In genomic region chr5:10248378-10249260, GRCh38 we compare ENCODE assay signal across 8 cellular contexts. TPM values are rescaled to one million over a fixed set of nuclear protein-coding genes. Genes with fewer than 3 reads are reported as not detected.
A peak's percentile ranks its signal among the peaks of the same experiment; 100 is the strongest.
DNase-seq lines count a peak whose midpoint lies in the region; ATAC-seq and TF ChIP-seq lines count a peak whose summit lies in the region.

No MANE protein-coding gene starts in this region.

- no peaks in the 10 kb centered on the region for H3K36me3 ChIP-seq in transverse colon

- 48 to 89% methylated on average over 9 to 29 of the region's 29 CpGs for WGBS in transverse colon (ENCODE audit: low coverage in 1 of 2), 2 donors

- in situ Hi-C loops in transverse colon (cut with MboI; ENCODE audit: low pct_ligation_motif_present in 1 of 4, low pct_unique_long_range_greater_than_20kb in 1 of 4, low sequenced_read_pairs in 3 of 4) = no loop called here

- H3K27ac Mint-ChIP-seq in stimulated activated naive CD8-positive, alpha-beta T cell treated with anti-CD3 and anti-CD28 coated beads, Interleukin-15, Interleukin-2, amounts not matched to agents 100 ng/mL and 50 ng/mL, for 24 hours = peak overlapping the region; percentile 100
- H3K27ac Mint-ChIP-seq in activated naive CD8-positive, alpha-beta T cell treated with anti-CD3 and anti-CD28 coated beads, Interleukin-2, amount 50 U/mL, for 24 hours = peak overlapping the region; percentile 98

- H3K27me3 ChIP-seq in transverse colon = no peaks in the 10 kb centered on the region

- peaks cover 37% of the 10 kb centered on the region for H3K36me3 Mint-ChIP-seq in stimulated activated naive CD8-positive, alpha-beta T cell treated with anti-CD3 and anti-CD28 coated beads, Interleukin-15, Interleukin-2, amounts not matched to agents 100 ng/mL and 50 ng/mL, for 24 hours (ENCODE audit: low read depth)
- H3K36me3 Mint-ChIP-seq in activated naive CD8-positive, alpha-beta T cell treated with anti-CD3 and anti-CD28 coated beads, Interleukin-2, amount 50 U/mL, for 24 hours (ENCODE audit: low read depth) = peaks cover 33% of the 10 kb centered on the region

- intact Hi-C loops in transverse colon (cut with DNase I; ENCODE audit: low total_unique reads) = no loop called here

- DNase-seq in stimulated activated naive CD8-positive, alpha-beta T cell treated with anti-CD3 and anti-CD28 coated beads, Interleukin-15, Interleukin-2, amounts not matched to agents 100 U/mL and 50 U/mL, for 24 hours = no peak
- no peak for DNase-seq in activated naive CD8-positive, alpha-beta T cell treated with anti-CD3 and anti-CD28 coated beads, Interleukin-2, amount 50 U/mL, for 24 hours
- DNase-seq in left kidney (ENCODE audit: low read depth, low spot score) = peak; percentile 54
- no peak for DNase-seq in transverse colon
- no peak for DNase-seq in AG20443 (ENCODE audit: low spot score)

- TF ChIP-seq POLR2A in transverse colon (IDR thresholded peaks at IDR 0.05) = no peak

- peak overlapping the region; percentile 98 for H3K4me3 Mint-ChIP-seq in stimulated activated naive CD8-positive, alpha-beta T cell treated with anti-CD3 and anti-CD28 coated beads, Interleukin-15, Interleukin-2, amounts not matched to agents 100 ng/mL and 50 ng/mL, for 24 hours
- peak overlapping the region; percentile 91 for H3K4me3 Mint-ChIP-seq in activated naive CD8-positive, alpha-beta T cell treated with anti-CD3 and anti-CD28 coated beads, Interleukin-2, amount 50 U/mL, for 24 hours

- TF ChIP-seq CTCF in transverse colon (IDR thresholded peaks at IDR 0.05) = no peak

- no peaks in the 10 kb centered on the region for H3K9me3 ChIP-seq in transverse colon

- H3K27me3 Mint-ChIP-seq in stimulated activated naive CD8-positive, alpha-beta T cell treated with anti-CD3 and anti-CD28 coated beads, Interleukin-15, Interleukin-2, amounts not matched to agents 100 ng/mL and 50 ng/mL, for 24 hours = no peaks in the 10 kb centered on the region
- peaks cover 3% of the 10 kb centered on the region for H3K27me3 Mint-ChIP-seq in activated naive CD8-positive, alpha-beta T cell treated with anti-CD3 and anti-CD28 coated beads, Interleukin-2, amount 50 U/mL, for 24 hours

- H3K4me3 ChIP-seq in transverse colon = peak overlapping the region in 3 of 4 donors; percentile 79 to 96 (median 90)

- H3K4me1 Mint-ChIP-seq in stimulated activated naive CD8-positive, alpha-beta T cell treated with anti-CD3 and anti-CD28 coated beads, Interleukin-15, Interleukin-2, amounts not matched to agents 100 ng/mL and 50 ng/mL, for 24 hours (ENCODE audit: low read depth) = peaks cover 46% of the 10 kb centered on the region
- peaks cover 42% of the 10 kb centered on the region for H3K4me1 Mint-ChIP-seq in activated naive CD8-positive, alpha-beta T cell treated with anti-CD3 and anti-CD28 coated beads, Interleukin-2, amount 50 U/mL, for 24 hours

- no peaks in the 10 kb centered on the region for H3K9me3 Mint-ChIP-seq in stimulated activated naive CD8-positive, alpha-beta T cell treated with anti-CD3 and anti-CD28 coated beads, Interleukin-15, Interleukin-2, amounts not matched to agents 100 ng/mL and 50 ng/mL, for 24 hours
- no peaks in the 10 kb centered on the region for H3K9me3 Mint-ChIP-seq in activated naive CD8-positive, alpha-beta T cell treated with anti-CD3 and anti-CD28 coated beads, Interleukin-2, amount 50 U/mL, for 24 hours

- ATAC-seq in stimulated activated naive CD8-positive, alpha-beta T cell treated with anti-CD3 and anti-CD28 coated beads, Interleukin-15, Interleukin-2, amounts not matched to agents 100 U/mL and 50 U/mL, for 24 hours = no peak
- ATAC-seq in HG03378 (IDR thresholded peaks at IDR 0.05; ENCODE audit: unreplicated experiment) (peak; percentile 5), HG03135 (IDR thresholded peaks at IDR 0.05; ENCODE audit: unreplicated experiment) (no peak)
- ATAC-seq in activated naive CD8-positive, alpha-beta T cell treated with anti-CD3 and anti-CD28 coated beads, Interleukin-2, amount 50 U/mL, for 24 hours = no peak

- peak overlapping the region; percentile 94 to 96 (median 96) for H3K27ac ChIP-seq in transverse colon

- no peak for TF ChIP-seq EP300 in transverse colon (IDR thresholded peaks at IDR 0.05; ENCODE audit: low read depth)

- H3K4me1 ChIP-seq in transverse colon = peaks cover 17 to 41% (median 28%) of the 10 kb centered on the region in 4 donors

RNA-seq across cellular contexts. Expression of gene ATPSCKMT, which starts 1.1 kb away (rescaled TPM):
- 10 to 100 TPM in 3 of 4 donors, 1 to 10 TPM in 1; 1.1 to 29.9 (median 19.4) TPM for total RNA-seq in transverse colon

RNA-seq across cellular contexts. Expression of gene CCT5, which starts 1.5 kb away (rescaled TPM):
- total RNA-seq in transverse colon = 100 to 1,000 TPM in 2 of 4 donors, 10 to 100 TPM in 2; 29.1 to 129 (median 76.5) TPM

RNA-seq across cellular contexts. Expression of gene CMBL, which starts 59.1 kb away (rescaled TPM):
- total RNA-seq in transverse colon = 10 to 100 TPM; 36.6 to 87.6 (median 60.9) TPM
